Comparison of ENCODE assay signal across 26 cellular contexts in the genomic region with DNA sequence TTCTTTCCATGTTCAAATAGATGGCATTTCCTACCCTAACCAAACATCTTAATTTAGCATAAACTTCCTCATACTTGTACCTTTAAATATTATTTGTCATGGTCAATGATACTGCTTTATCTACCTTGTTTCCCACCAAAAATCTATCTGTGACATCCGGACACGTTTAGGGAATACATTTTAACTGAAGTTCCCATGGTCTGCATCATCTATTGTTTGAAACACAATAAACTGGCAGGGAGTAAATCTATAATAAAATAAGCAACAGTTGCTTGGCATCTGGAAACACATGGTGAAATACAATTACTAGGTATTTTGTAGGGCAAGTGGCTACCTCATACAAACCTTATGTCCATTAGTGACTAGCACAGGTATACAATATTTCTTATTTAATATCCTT.
DNase-seq lines count a peak whose midpoint lies in the region; ATAC-seq, FAIRE-seq and TF ChIP-seq lines count a peak whose summit lies in the region.
"Had no signal": no experiment of that assay in that cellular context is flagged by ENCODE, and none has a peak within 500 bp of the region (broad histone marks: within the 10 kb centered on the region; RNA-seq: fewer than 3 reads in every experiment).

No MANE protein-coding gene starts in this region.

- dilution Hi-C loops in endothelial cell of umbilical vein (cut with MboI; ENCODE audit: extremely low pct_ligation_motif_present, low sequenced_read_pairs), result no loop called here

- no peaks in the 10 kb centered on the region for H3K36me3 Mint-ChIP-seq in activated naive CD4-positive, alpha-beta T cell treated with anti-CD3 and anti-CD28 coated beads, Interleukin-2, amount 10 ng/mL, durations not matched to agents 7 days and 5 days
- H3K36me3 Mint-ChIP-seq: CD14-positive monocyte had no signal

- peaks cover 7% of the 10 kb centered on the region for H3K9me3 ChIP-seq in DND-41 (ENCODE audit: insufficient read depth, low read length, severe bottlenecking)
- no peaks in the 10 kb centered on the region for H3K9me3 ChIP-seq in endothelial cell of umbilical vein (replicated peaks; ENCODE audit: control insufficient read depth, insufficient read depth, low read length)
- H3K9me3 ChIP-seq in subcutaneous abdominal adipose tissue (ENCODE audit: control insufficient read depth in 5 of 5, low read length in 5 of 5), result peaks cover 0 to 6% (median 4%) of the 10 kb centered on the region in 5 donors
- H3K9me3 ChIP-seq: A549, BE2C had no signal

- POLR2A ChIA-PET in endothelial cell of umbilical vein (lab: Charles Lee), result no interaction called here

- no peaks in the 10 kb centered on the region for H4K20me1 ChIP-seq in DND-41 (ENCODE audit: insufficient read depth, low read length)
- no peaks in the 10 kb centered on the region for H4K20me1 ChIP-seq in endothelial cell of umbilical vein (replicated peaks; ENCODE audit: control insufficient read depth, extremely low read depth, insufficient read depth, low read length)
- H4K20me1 ChIP-seq: BLaER1 treated with 17β-estradiol and CSF1 and Interleukin-3, amounts not matched to agents 10 nM and 100 nM had no signal

- intact Hi-C loops in endothelial cell of umbilical vein (cut with micrococcal nuclease), result loop anchor here (10.0 kb wide), 2 partner anchors 290 to 390 kb away; partner anchors contain the start of genes GJA1 and TBC1D32

- peaks cover 3% of the 10 kb centered on the region for H3K9me1 ChIP-seq in endothelial cell of umbilical vein (replicated peaks; ENCODE audit: control insufficient read depth, extremely low read depth, insufficient read depth, low read length)

- H3K27me3 ChIP-seq in DND-41 (ENCODE audit: insufficient read depth, low read length, poor library complexity), result no peaks in the 10 kb centered on the region
- H3K27me3 ChIP-seq in endothelial cell of umbilical vein (ENCODE audit: control insufficient read depth in 2 of 2, insufficient read depth in 2 of 2, low read length in 2 of 2), result no peaks in the 10 kb centered on the region
- H3K27me3 ChIP-seq in subcutaneous abdominal adipose tissue (ENCODE audit: control insufficient read depth in 5 of 5, insufficient read depth in 4 of 5, low read length in 5 of 5), result no peaks in the 10 kb centered on the region
- H3K27me3 ChIP-seq: BE2C; BLaER1 treated with 17β-estradiol and CSF1 and Interleukin-3, amounts not matched to agents 10 nM and 100 nM had no signal

- ATAC-seq in DND-41 (ENCODE audit: insufficient read depth, low read depth) (no peak), GM21360 (IDR thresholded peaks at IDR 0.05; ENCODE audit: unreplicated experiment) (no peak)
- ATAC-seq: A549 had no signal

- H2AFZ ChIP-seq in DND-41 (ENCODE audit: low read depth, low read length) (peak overlapping the region; percentile 51), endothelial cell of umbilical vein (ENCODE audit: low read depth, low read length) (no peak overlapping the region)
- H2AFZ ChIP-seq: GM23248 had no signal

- FAIRE-seq in endothelial cell of umbilical vein (lab: Jason Lieb, UNC), result no peak
- FAIRE-seq: A549, D721Med, GM12891, GM18507, H1 had no signal

- no peak overlapping the region for H3K27ac Mint-ChIP-seq in activated naive CD4-positive, alpha-beta T cell treated with anti-CD3 and anti-CD28 coated beads, Interleukin-2, amount 10 ng/mL, durations not matched to agents 7 days and 5 days
- H3K27ac Mint-ChIP-seq: CD14-positive monocyte; CD4-positive, alpha-beta T cell; CD8-positive, alpha-beta memory T cell had no signal

- H3K36me3 ChIP-seq in DND-41 (ENCODE audit: insufficient read depth, low read length), result no peaks in the 10 kb centered on the region
- H3K36me3 ChIP-seq in endothelial cell of umbilical vein (ENCODE audit: control insufficient read depth in 2 of 2, extremely low read depth in 1 of 2, insufficient read depth in 2 of 2, low read length in 2 of 2), result no peaks in the 10 kb centered on the region
- H3K36me3 ChIP-seq in subcutaneous abdominal adipose tissue (ENCODE audit: control insufficient read depth in 5 of 5, insufficient read depth in 5 of 5, low read length in 5 of 5), result no peaks in the 10 kb centered on the region
- H3K36me3 ChIP-seq: BE2C; BLaER1 treated with 17β-estradiol and CSF1 and Interleukin-3, amounts not matched to agents 10 nM and 100 nM had no signal

- CTCF ChIA-PET in endothelial cell of umbilical vein (lab: Charles Lee), result no interaction called here
- CTCF ChIA-PET in activated naive CD4-positive, alpha-beta T cell treated with anti-CD3 and anti-CD28 coated beads, Interleukin-2, amount 10 ng/mL, durations not matched to agents 7 days and 5 days (lab: Charles Lee), result no interaction called here

- H3K4me2 ChIP-seq in DND-41 (ENCODE audit: insufficient read depth, low read length), result no peak overlapping the region
- no peak overlapping the region for H3K4me2 ChIP-seq in endothelial cell of umbilical vein (ENCODE audit: insufficient read depth, low read length)
- H3K4me2 ChIP-seq: A549; BLaER1 treated with 17β-estradiol and CSF1 and Interleukin-3, amounts not matched to agents 10 nM and 100 nM had no signal

- no peaks in the 10 kb centered on the region for H3K79me2 ChIP-seq in DND-41 (ENCODE audit: insufficient read depth, low read length)
- no peaks in the 10 kb centered on the region for H3K79me2 ChIP-seq in endothelial cell of umbilical vein (ENCODE audit: control insufficient read depth, insufficient read depth, low read length)

- no peaks in the 10 kb centered on the region for H3K27me3 Mint-ChIP-seq in activated naive CD4-positive, alpha-beta T cell treated with anti-CD3 and anti-CD28 coated beads, Interleukin-2, amount 10 ng/mL, durations not matched to agents 7 days and 5 days
- H3K27me3 Mint-ChIP-seq: CD4-positive, alpha-beta T cell; CD8-positive, alpha-beta memory T cell had no signal

- peaks cover 5% of the 10 kb centered on the region; the same call in 1 of the 2 replicates for H3K4me1 ChIP-seq in DND-41 (ENCODE audit: insufficient read depth, low read length)
- peaks cover 10% of the 10 kb centered on the region for H3K4me1 ChIP-seq in endothelial cell of umbilical vein (ENCODE audit: control insufficient read depth, extremely low read depth, insufficient read depth, low read length)
- H3K4me1 ChIP-seq in subcutaneous abdominal adipose tissue (ENCODE audit: control insufficient read depth in 5 of 5, insufficient read depth in 5 of 5, low read length in 5 of 5), result peaks cover 0 to 9% (median 0%) of the 10 kb centered on the region in 5 donors
- H3K4me1 ChIP-seq: A549, BE2C had no signal

- H3K27ac ChIP-seq in DND-41 (ENCODE audit: low read length) (no peak overlapping the region), endothelial cell of umbilical vein (ENCODE audit: insufficient read depth, low read depth, low read length) (no peak overlapping the region), subcutaneous abdominal adipose tissue (ENCODE audit: low read depth, low read length) (peak overlapping the region; percentile 22)
- H3K27ac ChIP-seq: A549; BLaER1 treated with 17β-estradiol and CSF1 and Interleukin-3, amounts not matched to agents 10 nM and 100 nM; GM23248 had no signal

- H3K4me3 ChIP-seq in DND-41 (ENCODE audit: low read depth in 1 of 2, low read length in 2 of 2) (no peak overlapping the region), endothelial cell of umbilical vein (replicated peaks in 1 of 3; ENCODE audit: insufficient read depth in 1 of 3, low read depth in 1 of 3, low read length in 3 of 3) (no peak overlapping the region), subcutaneous abdominal adipose tissue (ENCODE audit: low read depth in 1 of 5, low read length in 5 of 5) (no peak overlapping the region)
- H3K4me3 ChIP-seq: A549; BLaER1 treated with 17β-estradiol and CSF1 and Interleukin-3, amounts not matched to agents 10 nM and 100 nM; GM23248 had no signal

- no peaks in the 10 kb centered on the region for H3K4me1 Mint-ChIP-seq in activated naive CD4-positive, alpha-beta T cell treated with anti-CD3 and anti-CD28 coated beads, Interleukin-2, amount 10 ng/mL, durations not matched to agents 7 days and 5 days
- H3K4me1 Mint-ChIP-seq: CD14-positive monocyte; CD8-positive, alpha-beta memory T cell had no signal

- H3K9ac ChIP-seq in DND-41 (ENCODE audit: low read depth, low read length) (no peak overlapping the region), endothelial cell of umbilical vein (replicated peaks; ENCODE audit: extremely low read depth, insufficient read depth, low read length) (no peak overlapping the region), subcutaneous abdominal adipose tissue (ENCODE audit: low read length in 5 of 5) (no peak overlapping the region)
- H3K9ac ChIP-seq: BLaER1 treated with 17β-estradiol and CSF1 and Interleukin-3, amounts not matched to agents 10 nM and 100 nM; GM23248 had no signal

- no peak for TF ChIP-seq CTCF in DND-41 (IDR thresholded peaks at IDR 0.05; ENCODE audit: borderline replicate concordance, extremely low read depth, low read length, poor library complexity, severe bottlenecking)
- no peak for TF ChIP-seq CTCF in endothelial cell of umbilical vein (IDR thresholded peaks at IDR 0.05; ENCODE audit: extremely low read depth in 1 of 2, insufficient read depth in 1 of 2, low read depth in 1 of 2, low read length in 2 of 2)

- TF ChIP-seq POLR2A in endothelial cell of umbilical vein (IDR thresholded peaks at IDR 0.05; ENCODE audit: low read depth, low read length), result no peak

- no peak overlapping the region for H3K4me3 Mint-ChIP-seq in activated naive CD4-positive, alpha-beta T cell treated with anti-CD3 and anti-CD28 coated beads, Interleukin-2, amount 10 ng/mL, durations not matched to agents 7 days and 5 days
- H3K4me3 Mint-ChIP-seq: CD14-positive monocyte; CD4-positive, alpha-beta T cell; CD8-positive, alpha-beta memory T cell had no signal

- DNase-seq in DND-41 (no peak), dermis blood vessel endothelial cell (peak; percentile 74), endothelial cell of umbilical vein (ENCODE audit: low read depth, low spot score) (peak; percentile 44)
- DNase-seq in activated naive CD4-positive, alpha-beta T cell treated with anti-CD3 and anti-CD28 coated beads, Interleukin-2, amount 10 ng/mL, durations not matched to agents 7 days and 5 days, result no peak
- no peak for DNase-seq in stimulated activated CD4-positive, alpha-beta T cell treated with anti-CD3 and anti-CD28 coated beads, Interleukin-4, amount 100 ng/mL, for 24 hours
- DNase-seq: 8988T; ACHN; AML-193; BE2C; CD4-positive, alpha-beta T cell; CD8-positive, alpha-beta memory T cell; DMS 273 treated with DMSO at 0.1 percent for 48 hours; DMS79; GF-D8; GM23248; H7; HCEC 1CT had no signal

- H3K9me3 Mint-ChIP-seq in activated naive CD4-positive, alpha-beta T cell treated with anti-CD3 and anti-CD28 coated beads, Interleukin-2, amount 10 ng/mL, durations not matched to agents 7 days and 5 days, result peaks cover 3% of the 10 kb centered on the region
- H3K9me3 Mint-ChIP-seq: CD8-positive, alpha-beta memory T cell had no signal

- no TSS peak for BruUV-seq in endothelial cell of umbilical vein (replicated peaks; lab: Mats Ljungman, UMichigan)

TF ChIP-seq in endothelial cell of umbilical vein, 7 proteins besides CTCF, POLR2A, EP300 and RAD21 (continues in another document):
- TF ChIP-seq MAX (IDR thresholded peaks at IDR 0.05; ENCODE audit: insufficient read depth, insufficient read length) (no peak), FOS (IDR thresholded peaks at IDR 0.05; ENCODE audit: borderline replicate concordance, insufficient read depth, low read length) (no peak)

Comparison
In these comparisons a context has a peak if more than half of its experiments do, and no peak if none do; other contexts are left out.
1. DNase-seq: peak in dermis blood vessel endothelial cell (single experiment) and endothelial cell of umbilical vein (single experiment); none in DND-41 (single experiment), activated naive CD4-positive, alpha-beta T cell treated with anti-CD3 and anti-CD28 coated beads, Interleukin-2, amount 10 ng/mL, durations not matched to agents 7 days and 5 days (single experiment) and stimulated activated CD4-positive, alpha-beta T cell treated with anti-CD3 and anti-CD28 coated beads, Interleukin-4, amount 100 ng/mL, for 24 hours (single experiment).